In genomic region chr19:1082165-1082927, GRCh38 we compare ENCODE assay signal across 9 cellular contexts. TPM values are rescaled to one million over a fixed set of nuclear protein-coding genes. Genes with fewer than 3 reads are reported as not detected.
DNase-seq lines count a peak whose midpoint lies in the region; ATAC-seq, FAIRE-seq and TF ChIP-seq lines count a peak whose summit lies in the region.
"Had no signal": no experiment of that assay in that cellular context is flagged by ENCODE, and none has a peak within 500 bp of the region (broad histone marks: within the 10 kb centered on the region; RNA-seq: fewer than 3 reads in every experiment).

No MANE protein-coding gene starts in this region.

- H3K27me3 ChIP-seq in esophagus squamous epithelium: peaks cover 0 to 4% (median 0%) of the 10 kb centered on the region in 4 donors
- H3K27me3 ChIP-seq in prostate gland (replicated peaks; ENCODE audit: insufficient read depth): no peaks in the 10 kb centered on the region

- no peak for TF ChIP-seq POLR2A in esophagus squamous epithelium (IDR thresholded peaks at IDR 0.05)
- no peak for TF ChIP-seq POLR2A in prostate gland (IDR thresholded peaks at IDR 0.05)

- peak; percentile 86 for DNase-seq in DMS 273 (lab: John Stamatoyannopoulos, UW; ENCODE audit: unreplicated experiment)
- no peak for DNase-seq in DMS 273 treated with DMSO at 0.1 percent for 48 hours (lab: John Stamatoyannopoulos, UW)
- DNase-seq in NCI-H82 treated with DMSO at 0.1 percent for 48 hours (lab: John Stamatoyannopoulos, UW; ENCODE audit: unreplicated experiment): peak; percentile 67
- DNase-seq in activated T-cell treated with anti-CD3 and anti-CD28 coated beads for 1 hour (ENCODE audit: low read depth): peak; percentile 76
- no peak for DNase-seq in esophagus squamous epithelium (lab: John Stamatoyannopoulos, UW)
- DNase-seq in prostate gland (ENCODE audit: low spot score): peak; percentile 91
- DNase-seq in GM19239 (ENCODE audit: insufficient read length, low spot score): no peak

- H3K4me3 ChIP-seq in esophagus squamous epithelium (peak overlapping the region; percentile 19 to 57 (median 38)), prostate gland (peak overlapping the region in 1 of 2 donors; percentile 29)

- intact Hi-C loops in esophagus squamous epithelium (cut with DNase I): no loop called here
- intact Hi-C loops in prostate gland (cut with DNase I): no loop called here

- H3K27ac ChIP-seq in esophagus squamous epithelium (peak overlapping the region; percentile 67 to 86 (median 78)), prostate gland (peak overlapping the region in 1 of 2 donors; percentile 2)

- TF ChIP-seq CTCF in esophagus squamous epithelium (IDR thresholded peaks at IDR 0.05) (no peak), prostate gland (IDR thresholded peaks at IDR 0.05) (no peak)

- H3K4me1 ChIP-seq in esophagus squamous epithelium: peaks cover 4 to 82% (median 21%) of the 10 kb centered on the region in 3 donors
- no peaks in the 10 kb centered on the region for H3K4me1 ChIP-seq in prostate gland (replicated peaks)

- peaks cover 0 to 29% (median 0%) of the 10 kb centered on the region in 3 donors for H3K36me3 ChIP-seq in esophagus squamous epithelium
- H3K36me3 ChIP-seq in prostate gland: no peaks in the 10 kb centered on the region

- WGBS in esophagus squamous epithelium, 2 donors: 23 to 24% methylated on average over 5 to 27 of the region's 51 CpGs
- WGBS in prostate gland: 16% methylated on average over 45 of the region's 51 CpGs

- FAIRE-seq in GM19239 (lab: Jason Lieb, UNC): no peak
- FAIRE-seq: A204.1 had no signal

- H3K9me3 ChIP-seq in esophagus squamous epithelium: no peaks in the 10 kb centered on the region
- H3K9me3 ChIP-seq in prostate gland: no peaks in the 10 kb centered on the region

- no peak for ATAC-seq in HG02970 (IDR thresholded peaks at IDR 0.05; ENCODE audit: low FRiP score, unreplicated experiment)

RNA-seq across cellular contexts. Expression of gene POLR2E, which starts 12.8 kb away (rescaled TPM):
- total RNA-seq in esophagus squamous epithelium: 100 to 1,000 TPM; 113 to 198 (median 166) TPM
- total RNA-seq in prostate gland: 100 to 1,000 TPM; 152 to 169 TPM

RNA-seq across cellular contexts. Expression of gene ARHGAP45, which starts 15.4 kb away (rescaled TPM):
- total RNA-seq in esophagus squamous epithelium (10 to 100 TPM in 3 of 4 donors, 1 to 10 TPM in 1; 8.2 to 39.3 (median 12.5) TPM), prostate gland (10 to 100 TPM in 1 of 2 donors, 1 to 10 TPM in 1; 8.9 to 26.2 TPM)

RNA-seq across cellular contexts. Expression of gene GPX4, which starts 21.4 kb away (rescaled TPM):
- 100 to 1,000 TPM; 108 to 405 (median 244) TPM for total RNA-seq in esophagus squamous epithelium
- 100 to 1,000 TPM; 577 to 627 TPM for total RNA-seq in prostate gland

RNA-seq across cellular contexts. Expression of gene ABCA7, which starts 42.4 kb away (rescaled TPM):
- total RNA-seq in esophagus squamous epithelium: 10 to 100 TPM; 12.6 to 24.4 (median 18.7) TPM
- 10 to 100 TPM; 16.2 to 25.1 TPM for total RNA-seq in prostate gland

RNA-seq across cellular contexts. Expression of gene CNN2, which starts 55.9 kb away (rescaled TPM):
- total RNA-seq in esophagus squamous epithelium (100 to 1,000 TPM in 2 of 4 donors, 10 to 100 TPM in 2; 79.0 to 125 (median 105) TPM), prostate gland (100 to 1,000 TPM in 1 of 2 donors, 10 to 100 TPM in 1; 82.9 to 101 TPM)

Comparison
In these comparisons a context has a peak if more than half of its experiments do, and no peak if none do; other contexts are left out.
1. DNase-seq: peak in DMS 273 (single experiment), NCI-H82 treated with DMSO at 0.1 percent for 48 hours (single experiment), activated T-cell treated with anti-CD3 and anti-CD28 coated beads for 1 hour (single experiment) and prostate gland (single experiment); none in DMS 273 treated with DMSO at 0.1 percent for 48 hours (single experiment), esophagus squamous epithelium (single experiment) and GM19239 (single experiment).